In the genomic region with DNA sequence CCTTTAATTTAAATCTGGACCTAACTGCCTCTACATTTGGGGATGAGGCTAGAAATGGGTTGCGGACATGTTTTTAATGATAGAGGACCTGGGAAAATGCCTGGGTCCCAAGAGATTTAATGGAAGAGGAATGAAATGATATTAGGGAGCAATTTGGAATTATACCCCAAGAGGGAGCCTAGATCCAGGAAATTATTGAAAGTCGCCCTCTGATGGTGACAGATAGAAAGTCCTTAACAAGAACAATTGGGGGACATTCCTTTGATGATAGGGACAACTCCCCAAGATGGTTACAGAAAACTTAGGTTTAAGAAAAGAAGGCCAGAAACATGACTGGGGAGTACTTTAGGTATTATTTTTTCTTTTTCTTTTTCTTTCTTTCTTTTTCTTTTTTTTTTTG, we compare ENCODE assay signal across 8 cellular contexts. TPM values are rescaled to one million over a fixed set of nuclear protein-coding genes. Genes with fewer than 3 reads are reported as not detected.
A peak's percentile ranks its signal among the peaks of the same experiment; 100 is the strongest.
DNase-seq lines count a peak whose midpoint lies in the region; ATAC-seq and TF ChIP-seq lines count a peak whose summit lies in the region.

No MANE protein-coding gene starts in this region.

- peaks cover 4 to 7% (median 5%) of the 10 kb centered on the region in 5 experiments for H3K9me3 Mint-ChIP-seq in brain
- no peaks in the 10 kb centered on the region for H3K9me3 Mint-ChIP-seq in neural crest cell

- H3K4me3 Mint-ChIP-seq in brain, result no peak overlapping the region
- no peak overlapping the region for H3K4me3 Mint-ChIP-seq in neural crest cell

- H3K36me3 ChIP-seq in esophagus muscularis mucosa, result no peaks in the 10 kb centered on the region

- DNase-seq in GM12864 (ENCODE audit: low read depth) (no peak), NB4 (ENCODE audit: low read depth) (peak; percentile 57), neural crest cell (ENCODE audit: low read depth, low spot score) (no peak), esophagus muscularis mucosa (ENCODE audit: extremely low spot score) (no peak), epidermal melanocyte (ENCODE audit: insufficient read length, low spot score) (no peak)

- H3K27ac Mint-ChIP-seq in brain, result no peak overlapping the region
- no peak overlapping the region for H3K27ac Mint-ChIP-seq in neural crest cell (ENCODE audit: unreplicated experiment)

- H3K4me1 Mint-ChIP-seq in brain, result no peaks in the 10 kb centered on the region
- no peaks in the 10 kb centered on the region for H3K4me1 Mint-ChIP-seq in neural crest cell

- H3K9me3 ChIP-seq in esophagus muscularis mucosa, result no peaks in the 10 kb centered on the region

- intact Hi-C loops in esophagus muscularis mucosa (cut with DNase I), result no loop called here

- TF ChIP-seq CTCF in GM12864 (IDR thresholded peaks at IDR 0.05; ENCODE audit: low read depth, low read length, missing control alignments) (peak; percentile 55), NB4 (IDR thresholded peaks at IDR 0.05; ENCODE audit: low read depth, low read length) (peak; percentile 69), brain (conservative IDR thresholded peaks at IDR 0.05) (peak; percentile 63 to 69), neural crest cell (conservative IDR thresholded peaks at IDR 0.05) (peak; percentile 54), esophagus muscularis mucosa (IDR thresholded peaks at IDR 0.05) (peak in 1 of 3 experiments; percentile 37)

- no peaks in the 10 kb centered on the region for H3K36me3 Mint-ChIP-seq in brain
- H3K36me3 Mint-ChIP-seq in neural crest cell (ENCODE audit: low read depth), result no peaks in the 10 kb centered on the region

- H3K27ac ChIP-seq in esophagus muscularis mucosa (replicated peaks in 1 of 4), result no peak overlapping the region

- TF ChIP-seq EP300 in esophagus muscularis mucosa (IDR thresholded peaks at IDR 0.05), result no peak

- peaks cover 7% of the 10 kb centered on the region for H3K27me3 Mint-ChIP-seq in brain
- H3K27me3 Mint-ChIP-seq in neural crest cell (ENCODE audit: low read depth), result no peaks in the 10 kb centered on the region

- no peak overlapping the region for H3K4me3 ChIP-seq in GM12864 (ENCODE audit: low read depth, low read length)
- no peak overlapping the region for H3K4me3 ChIP-seq in NB4 (ENCODE audit: low read depth, low read length)
- no peak overlapping the region for H3K4me3 ChIP-seq in esophagus muscularis mucosa

- no peaks in the 10 kb centered on the region for H3K4me1 ChIP-seq in esophagus muscularis mucosa

- WGBS in esophagus muscularis mucosa, result 60% methylated on average over 2 of the region's 2 CpGs

- TF ChIP-seq POLR2A in NB4 (IDR thresholded peaks at IDR 0.05; ENCODE audit: extremely low read depth, insufficient read length), result no peak
- no peak for TF ChIP-seq POLR2A in esophagus muscularis mucosa (IDR thresholded peaks at IDR 0.05; ENCODE audit: low read depth)

- no peak for ATAC-seq in HG02840 (IDR thresholded peaks at IDR 0.05; ENCODE audit: low FRiP score, unreplicated experiment)
- ATAC-seq in GM19397 (IDR thresholded peaks at IDR 0.05; ENCODE audit: unreplicated experiment), result no peak

- H3K27me3 ChIP-seq in esophagus muscularis mucosa, result no peaks in the 10 kb centered on the region

RNA-seq across cellular contexts. Expression of gene TSGA13, which starts 9.5 kb away (rescaled TPM):
- polyA plus RNA-seq in brain (ENCODE audit: insufficient read depth, low read depth, low replicate concordance), result not detected
- total RNA-seq in neural crest cell (not detected in 2 replicates), esophagus muscularis mucosa (not detected)

RNA-seq across cellular contexts. Expression of gene COPG2, which starts 27.3 kb away (rescaled TPM):
- polyA plus RNA-seq in brain (ENCODE audit: insufficient read depth, low read depth, low replicate concordance), result 61.7 TPM
- total RNA-seq in neural crest cell (59.9 and 62.7 TPM in 2 replicates), esophagus muscularis mucosa (10 to 100 TPM in 3 of 4 donors, 1 to 10 TPM in 1; 9.6 to 11.9 (median 10.7) TPM)

RNA-seq across cellular contexts. Expression of gene KLF14, which starts 38.2 kb away (rescaled TPM):
- 0.83 TPM for polyA plus RNA-seq in brain (ENCODE audit: insufficient read depth, low read depth, low replicate concordance)
- total RNA-seq in neural crest cell (not detected in 2 replicates), esophagus muscularis mucosa (under 1 TPM in 1 of 4 donors, not detected in 3; 0.26 TPM)
